Comparison of ENCODE assay signal across 19 cellular contexts in genomic region chr22:48898524-48899377, GRCh38.
"Had no signal": no experiment of that assay in that cellular context is flagged by ENCODE, and none has a peak within 500 bp of the region (broad histone marks: within the 10 kb centered on the region; RNA-seq: fewer than 3 reads in every experiment).

No MANE protein-coding gene starts in this region.

- H3K4me1 Mint-ChIP-seq: activated CD4-positive, alpha-beta T cell treated with anti-CD3 and anti-CD28 coated beads for 36 hours; activated naive CD8-positive, alpha-beta T cell treated with anti-CD3 and anti-CD28 coated beads for 36 hours; mesothelial cell of epicardium had no signal

- H3K27ac ChIP-seq: body of pancreas, foreskin keratinocyte, sigmoid colon, thyroid gland, VCaP had no signal

- H3K27ac Mint-ChIP-seq: activated CD4-positive, alpha-beta T cell treated with anti-CD3 and anti-CD28 coated beads for 36 hours; activated CD8-positive, alpha-beta T cell treated with anti-CD3 and anti-CD28 coated beads, Interleukin-2, amount 10 ng/mL, durations not matched to agents 7 days and 5 days; activated naive CD8-positive, alpha-beta T cell treated with anti-CD3 and anti-CD28 coated beads for 36 hours; activated T-helper 2 cell treated with anti-CD3 and anti-CD28 coated beads, Interferon-gamma antibody, Interleukin-2, Interleukin-4, amounts not matched to agents 10 μg/mL and 5 μg/mL and 100 μg/mL, durations not matched to agents 14 hours and 24 hours and 36 hours; mesothelial cell of epicardium; nephron progenitor cell had no signal

- H3K9me3 ChIP-seq: body of pancreas, sigmoid colon, thyroid gland had no signal

- H3K9me3 Mint-ChIP-seq: activated naive CD8-positive, alpha-beta T cell treated with anti-CD3 and anti-CD28 coated beads for 36 hours; activated T-helper 2 cell treated with anti-CD3 and anti-CD28 coated beads, Interferon-gamma antibody, Interleukin-2, Interleukin-4, amounts not matched to agents 10 μg/mL and 5 μg/mL and 100 μg/mL, durations not matched to agents 14 hours and 24 hours and 36 hours; mesothelial cell of epicardium; nephron progenitor cell had no signal

- H3K4me1 ChIP-seq: body of pancreas, foreskin keratinocyte, sigmoid colon, thyroid gland had no signal

- H3K4me3 ChIP-seq: body of pancreas, sigmoid colon, thyroid gland had no signal

- H3K4me3 Mint-ChIP-seq: activated CD4-positive, alpha-beta T cell treated with anti-CD3 and anti-CD28 coated beads for 36 hours; activated CD8-positive, alpha-beta T cell treated with anti-CD3 and anti-CD28 coated beads, Interleukin-2, amount 10 ng/mL, durations not matched to agents 7 days and 5 days; activated naive CD8-positive, alpha-beta T cell treated with anti-CD3 and anti-CD28 coated beads for 36 hours; mesothelial cell of epicardium; nephron progenitor cell had no signal

- H3K36me3 ChIP-seq: sigmoid colon, thyroid gland had no signal

- H3K36me3 Mint-ChIP-seq: activated naive CD8-positive, alpha-beta T cell treated with anti-CD3 and anti-CD28 coated beads for 36 hours; mesothelial cell of epicardium had no signal

- ATAC-seq: activated CD4-positive, alpha-beta T cell treated with anti-CD3 and anti-CD28 coated beads for 36 hours; activated CD8-positive, alpha-beta T cell treated with anti-CD3 and anti-CD28 coated beads, Interleukin-2, amount 10 ng/mL, durations not matched to agents 7 days and 5 days; body of pancreas; foreskin keratinocyte; SK-N-SH treated with all-trans-retinoic acid at 6 μM for 48 hours had no signal

- DNase-seq: activated CD4-positive, alpha-beta T cell treated with anti-CD3 and anti-CD28 coated beads for 36 hours; activated CD8-positive, alpha-beta T cell treated with anti-CD3 and anti-CD28 coated beads, Interleukin-2, amount 10 ng/mL, durations not matched to agents 7 days and 5 days; activated naive CD8-positive, alpha-beta T cell treated with anti-CD3 and anti-CD28 coated beads for 36 hours; amygdala; body of pancreas; central memory CD4-positive, alpha-beta T cell; effector memory CD4-positive, alpha-beta T cell; foreskin keratinocyte; glutamatergic neuron; kidney glomerular epithelial cell; nephron progenitor cell; stimulated activated CD4-positive, alpha-beta T cell treated with anti-CD3 and anti-CD28 coated beads, Interleukin-1b, Interleukin-23, amount 100 ng/mL, for 48 hours; T-helper 1 cell; thyroid gland had no signal

- H3K27me3 ChIP-seq: body of pancreas, foreskin keratinocyte, thyroid gland had no signal
